In genomic region chr7:107953924-107954303, GRCh38 we compare ENCODE assay signal across 23 cellular contexts. TPM values are rescaled to one million over a fixed set of nuclear protein-coding genes. Genes with fewer than 3 reads are reported as not detected.
A peak's percentile ranks its signal among the peaks of the same experiment; 100 is the strongest.
DNase-seq lines count a peak whose midpoint lies in the region; ATAC-seq, FAIRE-seq and TF ChIP-seq lines count a peak whose summit lies in the region.
"Had no signal": no experiment of that assay in that cellular context is flagged by ENCODE, and none has a peak within 500 bp of the region (broad histone marks: within the 10 kb centered on the region; RNA-seq: fewer than 3 reads in every experiment).

No MANE protein-coding gene starts in this region.

- no peak overlapping the region for H3K4ac ChIP-seq in H1 (replicated peaks; ENCODE audit: insufficient read length, low read depth, low read length)

- no peaks in the 10 kb centered on the region for H3K9me2 ChIP-seq in OCI-LY7 (ENCODE audit: insufficient read depth, low read length)

- H4K5ac ChIP-seq in H1 (ENCODE audit: insufficient read length, low read depth, low read length): no peak overlapping the region

- H4K8ac ChIP-seq in H1 (ENCODE audit: extremely low read depth, insufficient read depth, low read length): no peak overlapping the region

- intact Hi-C loops in left ventricle myocardium inferior (cut with micrococcal nuclease): no loop called here
- intact Hi-C loops in heart left ventricle (cut with DNase I): no loop called here
- intact Hi-C loops in OCI-LY7 (cut with micrococcal nuclease; ENCODE audit: unreplicated experiment): no loop called here
- intact Hi-C loops in head of caudate nucleus (cut with DNase I): no loop called here

- no peak for FAIRE-seq in H1 (lab: Jason Lieb, UNC)
- FAIRE-seq: A549, HTR-8/SVneo had no signal

- H3K9me3 ChIP-seq in left ventricle myocardium inferior (replicated peaks): no peaks in the 10 kb centered on the region
- no peaks in the 10 kb centered on the region for H3K9me3 ChIP-seq in heart left ventricle
- no peaks in the 10 kb centered on the region for H3K9me3 ChIP-seq in H1 (ENCODE audit: insufficient read depth in 2 of 2, low read depth in 1 of 2, low read length in 1 of 2)
- no peaks in the 10 kb centered on the region for H3K9me3 ChIP-seq in muscle layer of colon (ENCODE audit: low read length)
- no peaks in the 10 kb centered on the region for H3K9me3 ChIP-seq in OCI-LY7 (ENCODE audit: low read length)
- H3K9me3 ChIP-seq: A549, adrenal gland, left lung, SJCRH30, tibial artery had no signal

- no TSS peak for BruUV-seq in OCI-LY7 (replicated peaks; lab: Mats Ljungman, UMichigan)

- no peaks in the 10 kb centered on the region; the same call in 1 of the 2 replicates for H3K23me2 ChIP-seq in H1 (ENCODE audit: low read depth, low read length)

- no peak for DNase-seq in left ventricle myocardium inferior
- DNase-seq in heart left ventricle: no peak
- DNase-seq in H1 (ENCODE audit: low read depth in 1 of 2, low spot score in 2 of 2): no peak
- DNase-seq in activated CD4-positive, CD25-positive, alpha-beta regulatory T cell treated with anti-CD3 and anti-CD28 coated beads, Interleukin-2, amount 50 U/mL, for 72 hours: no peak
- DNase-seq in OCI-LY7 (ENCODE audit: low spot score): no peak
- no peak for DNase-seq in activated CD8-positive, alpha-beta memory T cell treated with anti-CD3 and anti-CD28 coated beads, Interleukin-2, amount 50 U/mL, for 4 hours
- no peak for DNase-seq in head of caudate nucleus
- DNase-seq: adrenal gland; caudate nucleus; effector CD8-positive, alpha-beta T cell; H9; left lung; NCI-H1930; NCI-H446 treated with DMSO at 0.1 percent for 48 hours; posterior cingulate gyrus; SJCRH30; tibial artery had no signal

- no peak for TF ChIP-seq RAD21 in H1 (IDR thresholded peaks at IDR 0.05 in 1 of 2, conservative IDR thresholded peaks at IDR 0.05 in 1 of 2; ENCODE audit: low read depth in 2 of 2, low read length in 2 of 2)

- H2AFZ ChIP-seq in H1 (ENCODE audit: low read length) (no peak overlapping the region), OCI-LY7 (ENCODE audit: low read length) (no peak overlapping the region)

- H3K4me1 ChIP-seq in left ventricle myocardium inferior (peaks cover 58% of the 10 kb centered on the region), heart left ventricle (peaks cover 0 to 34% (median 13%) of the 10 kb centered on the region in 12 donors), H1 (replicated peaks in 1 of 4; ENCODE audit: control insufficient read depth in 3 of 4, insufficient read depth in 4 of 4, low read length in 3 of 4) (peaks cover 3 to 18% (median 11%) of the 10 kb centered on the region in 4 experiments; a peak in 6 of 7 replicates), muscle layer of colon (ENCODE audit: insufficient read depth, low read length) (peaks cover 49% of the 10 kb centered on the region), OCI-LY7 (ENCODE audit: insufficient read depth, low read length, poor library complexity, severe bottlenecking) (no peaks in the 10 kb centered on the region)

- H3K4me2 ChIP-seq in H1 (ENCODE audit: insufficient read depth in 1 of 2, low read depth in 2 of 2, low read length in 2 of 2): no peak overlapping the region; a peak in 2 of 4 replicates
- no peak overlapping the region for H3K4me2 ChIP-seq in OCI-LY7 (ENCODE audit: low read length)

- H2AK5ac ChIP-seq in H1 (ENCODE audit: low read depth, low read length): no peak overlapping the region

- no peak overlapping the region for H2BK5ac ChIP-seq in H1 (ENCODE audit: low read depth, low read length)

- no peak overlapping the region for H3K14ac ChIP-seq in H1 (ENCODE audit: insufficient read length)

- H3K79me2 ChIP-seq in H1 (ENCODE audit: control insufficient read depth in 1 of 2, insufficient read depth in 2 of 2, low read length in 2 of 2): no peaks in the 10 kb centered on the region
- no peaks in the 10 kb centered on the region for H3K79me2 ChIP-seq in OCI-LY7 (ENCODE audit: insufficient read depth, low read depth, low read length)

- H3K4me3 ChIP-seq in left ventricle myocardium inferior (no peak overlapping the region), heart left ventricle (no peak overlapping the region), H1 (ENCODE audit: extremely low read depth in 1 of 4, insufficient read depth in 2 of 4, low read depth in 3 of 4, low read length in 4 of 4) (no peak overlapping the region), muscle layer of colon (ENCODE audit: low read depth in 1 of 2, low read length in 2 of 2) (no peak overlapping the region), OCI-LY7 (ENCODE audit: low read depth, low read length, poor library complexity, severe bottlenecking) (no peak overlapping the region)
- H3K4me3 ChIP-seq: A549, adrenal gland, left lung, SJCRH30, tibial artery had no signal

- H2BK20ac ChIP-seq in H1 (ENCODE audit: low read length): no peak overlapping the region

- no peak overlapping the region for H2BK15ac ChIP-seq in H1 (ENCODE audit: low read length)

- no peak overlapping the region for H2BK120ac ChIP-seq in H1 (replicated peaks; ENCODE audit: low read depth, low read length)

- POLR2A ChIA-PET in H1 (lab: Charles Lee; ENCODE audit: partially characterized antibody) (interaction anchor here (1.1 to 5.0 kb wide), 3 partner anchors 10 to 50 kb away, joined by 3 to 36 read pairs (median 4); no protein-coding TSS in a partner anchor), OCI-LY7 (lab: Charles Lee) (interaction anchor here (0.7 to 1.2 kb wide), 2 partner anchors 24 to 249 kb away, joined by 3 to 4 read pairs; no protein-coding TSS in a partner anchor)

- no peaks in the 10 kb centered on the region for H3K79me1 ChIP-seq in H1 (ENCODE audit: low read depth, low read length)

- TF ChIP-seq EP300 in H1 (IDR thresholded peaks at IDR 0.05; ENCODE audit: borderline replicate concordance in 1 of 2, low read depth in 2 of 2, low read length in 2 of 2): no peak

- WGBS in heart left ventricle, 4 donors: 82 to 93% (median 89%) methylated on average over 2 of the region's 2 CpGs
- WGBS in H1 (ENCODE audit: extremely low coverage in 1 of 2, insufficient coverage in 1 of 2, insufficient read length in 1 of 2, insufficient replicate concordance in 2 of 2, low coverage in 1 of 2, low lambda C conversion rate in 2 of 2, missing lambda C conversion rate in 1 of 2), 2 experiments: 90% methylated on average over 2 of the region's 2 CpGs; no CpG with 5 or more reads in 1 of the 2 experiments

- H3K27ac ChIP-seq in left ventricle myocardium inferior (replicated peaks) (peak overlapping the region; percentile 1), heart left ventricle (no peak overlapping the region), H1 (ENCODE audit: low read depth, low read length) (no peak overlapping the region), muscle layer of colon (ENCODE audit: low read depth, low read length) (peak overlapping the region; percentile 48), OCI-LY7 (ENCODE audit: low read depth, low read length, poor library complexity, severe bottlenecking) (no peak overlapping the region)
- H3K27ac ChIP-seq: C4-2B, left lung, SJCRH30, tibial artery had no signal

- TF ChIP-seq POLR2A in heart left ventricle (IDR thresholded peaks at IDR 0.05) (no peak), H1 (IDR thresholded peaks at IDR 0.05; ENCODE audit: control extremely low read depth in 1 of 2, low read depth in 2 of 2, low read length in 2 of 2) (no peak)

- H2BK12ac ChIP-seq in H1 (ENCODE audit: low read depth, low read length): peak overlapping the region; percentile 82; the same call in 1 of the 2 replicates

- H3K9ac ChIP-seq in H1 (replicated peaks in 1 of 4; ENCODE audit: extremely low read depth in 1 of 4, low read depth in 3 of 4, low read length in 3 of 4) (no peak overlapping the region), muscle layer of colon (ENCODE audit: low read length) (no peak overlapping the region)

- H3K18ac ChIP-seq in H1 (ENCODE audit: extremely low read depth, low read length): no peak overlapping the region

- TF ChIP-seq CTCF in left ventricle myocardium inferior (IDR thresholded peaks at IDR 0.05; ENCODE audit: borderline replicate concordance) (no peak), heart left ventricle (IDR thresholded peaks at IDR 0.05) (no peak), H1 (IDR thresholded peaks at IDR 0.05; ENCODE audit: control extremely low read depth in 1 of 3, insufficient read depth in 1 of 3, low read depth in 1 of 3, low read length in 3 of 3) (no peak), OCI-LY7 (conservative IDR thresholded peaks at IDR 0.05; ENCODE audit: low read length) (no peak)

- no peak overlapping the region for H4K91ac ChIP-seq in H1 (replicated peaks; ENCODE audit: insufficient read length, low read length)

- CTCF ChIA-PET in H1 (lab: Charles Lee; ENCODE audit: partially characterized antibody): interaction anchor here (0.6 to 1.4 kb wide), 8 partner anchors 31 to 1693 kb away, joined by 3 to 5 read pairs (median 4); partner anchors contain the start of gene LAMB1
- CTCF ChIA-PET in OCI-LY7 (lab: Charles Lee; ENCODE audit: unreplicated experiment): no interaction called here

- H3K56ac ChIP-seq in H1 (replicated peaks; ENCODE audit: insufficient read length, low read depth, low read length): no peak overlapping the region

- peaks cover 89% of the 10 kb centered on the region for H3K36me3 ChIP-seq in left ventricle myocardium inferior
- peaks cover 0 to 99% (median 58%) of the 10 kb centered on the region in 9 donors for H3K36me3 ChIP-seq in heart left ventricle
- peaks cover 3 to 51% (median 11%) of the 10 kb centered on the region in 4 experiments; a peak in 5 of 8 replicates for H3K36me3 ChIP-seq in H1 (ENCODE audit: control insufficient read depth in 2 of 4, insufficient read depth in 4 of 4, low read length in 3 of 4)
- peaks cover 62% of the 10 kb centered on the region for H3K36me3 ChIP-seq in muscle layer of colon (ENCODE audit: insufficient read depth, low read length)
- H3K36me3 ChIP-seq in OCI-LY7 (ENCODE audit: insufficient read depth, low read length): no peaks in the 10 kb centered on the region

- no peak for ATAC-seq in heart left ventricle
- ATAC-seq: A549; activated CD4-positive, CD25-positive, alpha-beta regulatory T cell treated with anti-CD3 and anti-CD28 coated beads, Interleukin-2, amount 50 U/mL, for 24 hours; left lung had no signal

- H3K27me3 ChIP-seq in left ventricle myocardium inferior (ENCODE audit: low read depth) (no peaks in the 10 kb centered on the region), heart left ventricle (no peaks in the 10 kb centered on the region), H1 (replicated peaks in 1 of 4; ENCODE audit: control insufficient read depth in 3 of 4, extremely low read depth in 1 of 4, insufficient read depth in 3 of 4, low read length in 3 of 4) (no peaks in the 10 kb centered on the region), muscle layer of colon (ENCODE audit: control insufficient read depth in 1 of 2, insufficient read depth in 2 of 2, low read length in 2 of 2) (no peaks in the 10 kb centered on the region)
- H3K27me3 ChIP-seq: adrenal gland, left lung, SJCRH30, tibial artery had no signal

- H4K20me1 ChIP-seq in H1 (replicated peaks in 1 of 2; ENCODE audit: control insufficient read depth in 1 of 2, insufficient read depth in 2 of 2, low read length in 2 of 2): no peaks in the 10 kb centered on the region
- H4K20me1 ChIP-seq in OCI-LY7 (ENCODE audit: insufficient read depth, low read length): no peaks in the 10 kb centered on the region

- H3K23ac ChIP-seq in H1 (ENCODE audit: insufficient read length): no peak overlapping the region

RNA-seq across cellular contexts. Expression of gene LAMB1, which starts 49.0 kb away (rescaled TPM):
- total RNA-seq in left ventricle myocardium inferior (60.0 TPM), heart left ventricle (100 to 1,000 TPM in 2 of 9 donors, 10 to 100 TPM in 7; 29.1 to 121 (median 58.0) TPM), OCI-LY7 (2022) (0.17 TPM in 1 of 2 replicates, not detected in the other)
- polyA plus RNA-seq in heart left ventricle (10 to 100 TPM; 51.6 to 53.2 TPM), H1 (2011; rRNA removed) (31.9 and 61.6 TPM in 2 replicates)
- 37.2 and 38.5 TPM in 2 replicates for total RNA-seq in H1 (2021; fragmentation: NEBNext Ultra II Directional; extraction: Animal tissue kit (Norgen Biotek cat#: 25700))
- polyA plus RNA-seq in H1 (2011; cell fraction: cytosol; rRNA removed): 42.0 TPM
- 128 TPM for polyA plus RNA-seq in H1 (2011; cell fraction: nucleus; rRNA removed)
- 33.3 to 48.6 TPM (median 43.2 TPM) in 4 replicates for polyA plus RNA-seq in H1 (2012, experiment 1 of 2)
- 2.2 TPM for polyA plus RNA-seq in H1 (2012, experiment 2 of 2)
- 53.3 TPM for polyA plus RNA-seq in H1 (2013, experiment 1 of 2)
- polyA plus RNA-seq in H1 (2013, experiment 2 of 2): 41.9 TPM
- polyA minus RNA-seq in H1 (2011; rRNA and poly(A)+ RNA removed): 79.9 and 90.4 TPM in 2 replicates
- 35.5 TPM for polyA minus RNA-seq in H1 (2011; cell fraction: cytosol; rRNA and poly(A)+ RNA removed)
- polyA minus RNA-seq in H1 (2011; cell fraction: nucleus; rRNA and poly(A)+ RNA removed): 58.9 TPM
- not detected in 2 replicates for total RNA-seq in OCI-LY7 (2014; rRNA removed; shearing (Covaris generic))
- total RNA-seq: T-helper 2 cell treated with Interferon-gamma antibody and Interleukin-4, amounts not matched to agents 100 ng/mL and 5 ng/mL, for 36 hours had no signal

Comparison
In these comparisons a context has a peak if more than half of its experiments do, and no peak if none do; other contexts are left out.
1. H3K27ac ChIP-seq: peak in left ventricle myocardium inferior (single experiment) and muscle layer of colon (single experiment); none in heart left ventricle (0 of 12), H1 (single experiment) and OCI-LY7 (single experiment).
2. RNA of gene LAMB1, which starts 49.0 kb away (total RNA-seq): 60.0 TPM in left ventricle myocardium inferior (single experiment), 29.1 to 121 TPM in heart left ventricle and 37.2 to 38.5 TPM in H1; 0.17 TPM in OCI-LY7; every median in the first group is over 10 times any median in the second.